Comparison of ENCODE assay signal across 28 cellular contexts in genomic region chr16:71771571-71771970, GRCh38.
"Had no signal": no experiment of that assay in that cellular context is flagged by ENCODE, and none has a peak within 500 bp of the region (broad histone marks: within the 10 kb centered on the region; RNA-seq: fewer than 3 reads in every experiment).

No MANE protein-coding gene starts in this region.

- H3K4me1 Mint-ChIP-seq: WTC11 had no signal

- ATAC-seq: activated naive CD4-positive, alpha-beta T cell treated with anti-CD3 and anti-CD28 coated beads, Interleukin-2, amount 50 U/mL, for 72 hours; activated T-cell treated with anti-CD3 and anti-CD28 coated beads, Interleukin-2, amount 50 U/mL, for 4 hours; esophagus mucosa; heart right ventricle; left lung; mucosa of descending colon; natural killer cell treated with Interleukin-12 subunit alpha and Interleukin-12 subunit beta and Interleukin-15 and Interleukin-18, amount 100 ng/mL, for 72 hours; stimulated activated memory B cell treated with anti-CD40 and anti-IgM and Interleukin-4, amounts not matched to agents 10 μg/mL and 1 μg/mL and 100 μg/mL, for 72 hours; stimulated activated naive CD8-positive, alpha-beta T cell treated with anti-CD3 and anti-CD28 coated beads, Interleukin-15, amount 100 ng/mL, for 72 hours; WTC11 had no signal

- H3K9me3 Mint-ChIP-seq: activated CD4-positive, alpha-beta memory T cell treated with anti-CD3 and anti-CD28 coated beads, Interleukin-2, amount 10 ng/mL, durations not matched to agents 7 days and 5 days; activated CD4-positive, alpha-beta T cell treated with anti-CD3 and anti-CD28 coated beads, Interleukin-2, amount 10 ng/mL, durations not matched to agents 7 days and 5 days; activated naive CD4-positive, alpha-beta T cell treated with anti-CD3 and anti-CD28 coated beads, Interleukin-2, amount 50 U/mL, for 72 hours; activated T-cell treated with anti-CD3 and anti-CD28 coated beads, Interleukin-2, amount 50 U/mL, for 4 hours; natural killer cell treated with Interleukin-12 subunit alpha and Interleukin-12 subunit beta and Interleukin-15 and Interleukin-18, amount 100 ng/mL, for 72 hours; stimulated activated memory B cell treated with anti-CD40 and anti-IgM and Interleukin-4, amounts not matched to agents 10 μg/mL and 1 μg/mL and 100 μg/mL, for 72 hours; stimulated activated naive CD8-positive, alpha-beta T cell treated with anti-CD3 and anti-CD28 coated beads, Interleukin-15, amount 100 ng/mL, for 72 hours; type B pancreatic cell; WTC11 had no signal

- DNase-seq: activated CD4-positive, alpha-beta memory T cell treated with anti-CD3 and anti-CD28 coated beads, Interleukin-2, amount 10 ng/mL, durations not matched to agents 7 days and 5 days; activated CD4-positive, alpha-beta T cell treated with anti-CD3 and anti-CD28 coated beads for 1 hour; activated CD4-positive, alpha-beta T cell treated with anti-CD3 and anti-CD28 coated beads, Interleukin-2, amount 10 ng/mL, durations not matched to agents 7 days and 5 days; activated naive CD4-positive, alpha-beta T cell; activated T-cell treated with anti-CD3 and anti-CD28 coated beads, Interleukin-2, amount 50 U/mL, for 4 hours; central memory CD4-positive, alpha-beta T cell; foreskin melanocyte; heart right ventricle; left lung; mucosa of descending colon; retina; sigmoid colon; small intestine; stimulated activated CD4-positive, alpha-beta T cell treated with anti-CD3 and anti-CD28 coated beads, Interleukin-1b, Interleukin-23, amount 100 ng/mL, for 48 hours; stimulated activated CD4-positive, alpha-beta T cell treated with anti-CD3 and anti-CD28 coated beads, Interleukin-4, amount 100 ng/mL, for 4 hours; stimulated activated CD8-positive, alpha-beta memory T cell treated with anti-CD3 and anti-CD28 coated beads, Interleukin-4, amount 100 ng/mL, for 48 hours; stimulated activated naive CD8-positive, alpha-beta T cell treated with anti-CD3 and anti-CD28 coated beads, Interleukin-15, amount 100 ng/mL, for 72 hours; substantia nigra; T-helper 2 cell had no signal

- H3K4me3 Mint-ChIP-seq: activated CD4-positive, alpha-beta memory T cell treated with anti-CD3 and anti-CD28 coated beads, Interleukin-2, amount 10 ng/mL, durations not matched to agents 7 days and 5 days; activated CD4-positive, alpha-beta T cell treated with anti-CD3 and anti-CD28 coated beads, Interleukin-2, amount 10 ng/mL, durations not matched to agents 7 days and 5 days; activated T-cell treated with anti-CD3 and anti-CD28 coated beads, Interleukin-2, amount 50 U/mL, for 4 hours; natural killer cell treated with Interleukin-12 subunit alpha and Interleukin-12 subunit beta and Interleukin-15 and Interleukin-18, amount 100 ng/mL, for 72 hours; stimulated activated memory B cell treated with anti-CD40 and anti-IgM and Interleukin-4, amounts not matched to agents 10 μg/mL and 1 μg/mL and 100 μg/mL, for 72 hours; stimulated activated naive CD8-positive, alpha-beta T cell treated with anti-CD3 and anti-CD28 coated beads, Interleukin-15, amount 100 ng/mL, for 72 hours; type B pancreatic cell; WTC11 had no signal

- H3K27me3 ChIP-seq: breast epithelium, heart right ventricle, left lung, sigmoid colon, vagina had no signal

- H3K4me1 ChIP-seq: breast epithelium, left lung, vagina had no signal

- H3K27ac ChIP-seq: heart right ventricle, left lung, sigmoid colon, vagina had no signal

- H3K27me3 Mint-ChIP-seq: activated CD4-positive, alpha-beta memory T cell treated with anti-CD3 and anti-CD28 coated beads, Interleukin-2, amount 10 ng/mL, durations not matched to agents 7 days and 5 days; activated CD4-positive, alpha-beta T cell treated with anti-CD3 and anti-CD28 coated beads, Interleukin-2, amount 10 ng/mL, durations not matched to agents 7 days and 5 days; natural killer cell treated with Interleukin-12 subunit alpha and Interleukin-12 subunit beta and Interleukin-15 and Interleukin-18, amount 100 ng/mL, for 72 hours; progenitor cell of endocrine pancreas; stimulated activated memory B cell treated with anti-CD40 and anti-IgM and Interleukin-4, amounts not matched to agents 10 μg/mL and 1 μg/mL and 100 μg/mL, for 72 hours; stimulated activated naive CD8-positive, alpha-beta T cell treated with anti-CD3 and anti-CD28 coated beads, Interleukin-15, amount 100 ng/mL, for 72 hours; type B pancreatic cell had no signal

- H3K27ac Mint-ChIP-seq: activated CD4-positive, alpha-beta memory T cell treated with anti-CD3 and anti-CD28 coated beads, Interleukin-2, amount 10 ng/mL, durations not matched to agents 7 days and 5 days; activated naive CD4-positive, alpha-beta T cell treated with anti-CD3 and anti-CD28 coated beads, Interleukin-2, amount 50 U/mL, for 72 hours; natural killer cell treated with Interleukin-12 subunit alpha and Interleukin-12 subunit beta and Interleukin-15 and Interleukin-18, amount 100 ng/mL, for 72 hours; progenitor cell of endocrine pancreas; stimulated activated memory B cell treated with anti-CD40 and anti-IgM and Interleukin-4, amounts not matched to agents 10 μg/mL and 1 μg/mL and 100 μg/mL, for 72 hours; stimulated activated naive CD8-positive, alpha-beta T cell treated with anti-CD3 and anti-CD28 coated beads, Interleukin-15, amount 100 ng/mL, for 72 hours; type B pancreatic cell; WTC11 had no signal
